Comparison of ENCODE assay signal across 1 cellular context in genomic region chr6:113591896-113592827, GRCh38.
TF ChIP-seq lines count a peak whose summit lies in the region.

No MANE protein-coding gene starts in this region.

TF ChIP-seq in IMR-90, 13 proteins besides CTCF, POLR2A, EP300 and RAD21 (continued from another document):
- no peak for TF ChIP-seq ELK1 (IDR thresholded peaks at IDR 0.05; ENCODE audit: borderline replicate concordance, low read depth, low read length)
TF ChIP-seq in IMR-90: peak in this region for 0.
